ENCODE assay signal across 8 cellular contexts in genomic region chr3:155805204-155805801, GRCh38. TPM values are rescaled to one million over a fixed set of nuclear protein-coding genes. Genes with fewer than 3 reads are reported as not detected.
DNase-seq lines count a peak whose midpoint lies in the region; ATAC-seq and TF ChIP-seq lines count a peak whose summit lies in the region.

No MANE protein-coding gene starts in this region.

- H3K4me3 ChIP-seq in NT2/D1 (ENCODE audit: insufficient read length, low read depth) = peak overlapping the region; percentile 75

- TF ChIP-seq CTCF in brain (conservative IDR thresholded peaks at IDR 0.05) = no peak

- H3K4me1 Mint-ChIP-seq in brain = peaks cover 32% of the 10 kb centered on the region

- DNase-seq in ELF-1 (ENCODE audit: low read depth, low spot score) (peak; percentile 18), NT2/D1 (ENCODE audit: low read depth, low spot score) (no peak), left lobe of liver (ENCODE audit: low spot score) (peak; percentile 51)
- peak in 2 of 3 experiments; percentile 20 to 23 for DNase-seq in stimulated activated CD4-positive, alpha-beta T cell treated with anti-CD3 and anti-CD28 coated beads, TNF-alpha, amount 100 ng/mL, for 4 hours (ENCODE audit: low read depth in 3 of 3)

- peak overlapping the region; percentile 86 to 91 (median 88) for H3K4me3 Mint-ChIP-seq in brain

- peaks cover 0 to 7% (median 0%) of the 10 kb centered on the region in 5 experiments for H3K9me3 Mint-ChIP-seq in brain

- no peaks in the 10 kb centered on the region for H3K9me3 ChIP-seq in NT2/D1 (ENCODE audit: insufficient read depth, low read length)

- H3K36me3 Mint-ChIP-seq in brain = peaks cover 46% of the 10 kb centered on the region

- H3K27me3 Mint-ChIP-seq in brain = no peaks in the 10 kb centered on the region

- peak overlapping the region; percentile 88 for H3K9ac ChIP-seq in NT2/D1 (ENCODE audit: insufficient read length, low read depth)

- H3K27ac Mint-ChIP-seq in brain = peak overlapping the region; percentile 3 to 95 (median 93)

- H3K4me1 ChIP-seq in NT2/D1 (ENCODE audit: insufficient read depth, insufficient read length) = no peaks in the 10 kb centered on the region

- H3K36me3 ChIP-seq in NT2/D1 (ENCODE audit: insufficient read depth, insufficient read length, low read length) = peaks cover 5% of the 10 kb centered on the region

- H3K27me3 ChIP-seq in NT2/D1 (ENCODE audit: insufficient read depth, insufficient read length) = no peaks in the 10 kb centered on the region

- ATAC-seq in HG02642 (IDR thresholded peaks at IDR 0.05; ENCODE audit: poor library complexity, unreplicated experiment) (peak; percentile 17), left lobe of liver (peak; percentile 72), HG03432 (IDR thresholded peaks at IDR 0.05; ENCODE audit: unreplicated experiment) (no peak), GM21360 (IDR thresholded peaks at IDR 0.05; ENCODE audit: unreplicated experiment) (no peak)

RNA-seq across cellular contexts. Expression of gene C3orf33, which starts 0.8 kb away (rescaled TPM):
- polyA plus RNA-seq in brain (ENCODE audit: insufficient read depth, low read depth, low replicate concordance) = 1.8 TPM
- total RNA-seq in left lobe of liver = 0.70 TPM

RNA-seq across cellular contexts. Expression of gene SLC33A1, which starts 48.9 kb away (rescaled TPM):
- 16.3 TPM for polyA plus RNA-seq in brain (ENCODE audit: insufficient read depth, low read depth, low replicate concordance)
- total RNA-seq in left lobe of liver = 39.7 TPM

Comparison
In these comparisons a context has a peak if more than half of its experiments do, and no peak if none do; other contexts are left out.
1. ATAC-seq: peak in HG02642 (single experiment) and left lobe of liver (single experiment); none in HG03432 (single experiment) and GM21360 (single experiment).